ENCODE assay signal across 28 cellular contexts in genomic region chr5:157434096-157434495, GRCh38. TPM values are rescaled to one million over a fixed set of nuclear protein-coding genes. Genes with fewer than 3 reads are reported as not detected.
"Had no signal": no experiment of that assay in that cellular context is flagged by ENCODE, and none has a peak within 500 bp of the region (broad histone marks: within the 10 kb centered on the region; RNA-seq: fewer than 3 reads in every experiment).

No MANE protein-coding gene starts in this region.

- H3K9me3 Mint-ChIP-seq: effector memory CD8-positive, alpha-beta T cell had no signal

- H3K4me1 Mint-ChIP-seq: endodermal cell, mesothelial cell of epicardium had no signal

- H3K4me1 ChIP-seq: colonic mucosa, esophagus squamous epithelium, gastrocnemius medialis, left lung, lower lobe of right lung had no signal

- H3K4me3 ChIP-seq: colonic mucosa, esophagus squamous epithelium, gastrocnemius medialis, heart right ventricle, left lung, lower lobe of right lung, mucosa of descending colon had no signal

- H3K27ac ChIP-seq: colonic mucosa, epithelial cell of prostate, esophagus squamous epithelium, gastrocnemius medialis, heart right ventricle, left lung, lower lobe of right lung had no signal

- H3K9me3 ChIP-seq: colonic mucosa, esophagus squamous epithelium, gastrocnemius medialis, left lung, lower lobe of right lung had no signal

- DNase-seq: colonic mucosa; cortex of kidney; effector CD8-positive, alpha-beta T cell; effector memory CD8-positive, alpha-beta T cell; endodermal cell; erythroblast; esophagus squamous epithelium; foreskin fibroblast; foreskin melanocyte; glutamatergic neuron; head of caudate nucleus; heart right ventricle; hippocampal formation; left cardiac atrium; left lung; left ventricle myocardium superior; lower lobe of right lung; mesenchymal stem cell; mucosa of descending colon had no signal

- H3K27me3 ChIP-seq: colonic mucosa, esophagus squamous epithelium, gastrocnemius medialis, heart right ventricle, left lung had no signal

- H3K36me3 ChIP-seq: colonic mucosa, esophagus squamous epithelium, gastrocnemius medialis, heart right ventricle, left lung, lower lobe of right lung had no signal

- H3K27ac Mint-ChIP-seq: dendritic cell treated with granulocyte-macrophage colony-stimulating factor and Interleukin-4, amounts not matched to agents 40 ng/mL and 50 ng/mL, for 4 days; effector memory CD8-positive, alpha-beta T cell; endodermal cell; mesothelial cell of epicardium had no signal

- H3K36me3 Mint-ChIP-seq: mesothelial cell of epicardium had no signal

- H3K4me3 Mint-ChIP-seq: dendritic cell treated with granulocyte-macrophage colony-stimulating factor and Interleukin-4, amounts not matched to agents 40 ng/mL and 50 ng/mL, for 4 days; effector memory CD8-positive, alpha-beta T cell; endodermal cell; mesothelial cell of epicardium had no signal

- ATAC-seq: effector memory CD8-positive, alpha-beta T cell; esophagus mucosa; heart right ventricle; left cardiac atrium; left lung; left ventricle myocardium superior; lower lobe of right lung; mucosa of descending colon had no signal

RNA-seq across cellular contexts. Expression of gene NIPAL4, which starts 25.9 kb away (rescaled TPM):
- total RNA-seq: dermis microvascular lymphatic vessel endothelial cell, endodermal cell, left ventricle myocardium superior, lower lobe of right lung, lung microvascular endothelial cell, mesenteric fat pad, myocyte had no signal
